8 cellular contexts compared by ENCODE assay signal in the genomic region with DNA sequence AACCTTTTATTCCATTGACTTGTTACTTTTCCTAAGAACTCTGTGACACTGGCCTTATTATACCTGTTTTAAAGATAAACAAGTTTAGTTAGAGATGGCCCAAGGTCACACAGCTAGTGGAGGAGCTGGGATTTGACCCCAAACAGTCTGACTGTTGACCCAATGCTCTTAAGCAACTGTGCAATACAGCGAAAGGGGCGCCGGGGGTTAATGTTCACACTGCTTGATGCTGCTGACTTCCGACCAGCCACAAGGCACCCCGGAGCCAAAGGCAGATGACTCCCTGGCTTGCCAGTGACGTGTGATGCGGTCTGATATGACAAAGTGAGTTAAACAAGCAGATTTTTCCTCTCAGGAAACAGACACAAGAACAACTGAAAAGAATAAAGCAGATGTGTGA. TPM values are rescaled to one million over a fixed set of nuclear protein-coding genes. Genes with fewer than 3 reads are reported as not detected.
DNase-seq lines count a peak whose midpoint lies in the region; ATAC-seq, FAIRE-seq and TF ChIP-seq lines count a peak whose summit lies in the region.

No MANE protein-coding gene starts in this region.

- POLR2A ChIA-PET in activated CD8-positive, alpha-beta T cell treated with anti-CD3 and anti-CD28 coated beads, Interleukin-2, amount 10 ng/mL, durations not matched to agents 7 days and 5 days (lab: Charles Lee): interaction anchor here (0.9 to 7.4 kb wide), 2 partner anchors 16 to 24 kb away, joined by 3 to 68 read pairs; a partner anchor contains a TSS
- POLR2A ChIA-PET in endothelial cell of umbilical vein (lab: Charles Lee): interaction anchor here (1.7 kb wide), 1 partner anchor 24 kb away, joined by 5 read pairs; a partner anchor contains a TSS

- peak; percentile 69 for ATAC-seq in GM21526 (IDR thresholded peaks at IDR 0.05; ENCODE audit: low FRiP score, unreplicated experiment)
- peak; percentile 97 for ATAC-seq in activated CD8-positive, alpha-beta T cell treated with anti-CD3 and anti-CD28 coated beads, Interleukin-2, amount 10 ng/mL, durations not matched to agents 7 days and 5 days

- no peaks in the 10 kb centered on the region for H3K27me3 ChIP-seq in endothelial cell of umbilical vein (ENCODE audit: control insufficient read depth in 2 of 2, insufficient read depth in 2 of 2, low read length in 2 of 2)

- H3K27ac Mint-ChIP-seq in activated CD8-positive, alpha-beta T cell treated with anti-CD3 and anti-CD28 coated beads, Interleukin-2, amount 10 ng/mL, durations not matched to agents 7 days and 5 days: peak overlapping the region; percentile 72
- H3K27ac Mint-ChIP-seq in neural crest cell (ENCODE audit: unreplicated experiment): no peak overlapping the region
- H3K27ac Mint-ChIP-seq in stimulated activated naive CD8-positive, alpha-beta T cell treated with anti-CD3 and anti-CD28 coated beads, Interleukin-15, Interleukin-2, amounts not matched to agents 100 ng/mL and 50 ng/mL, for 24 hours: peak overlapping the region; percentile 84

- H3K4me1 ChIP-seq in endothelial cell of umbilical vein (ENCODE audit: control insufficient read depth, extremely low read depth, insufficient read depth, low read length): peaks cover 37% of the 10 kb centered on the region

- intact Hi-C loops in endothelial cell of umbilical vein (cut with micrococcal nuclease): no loop called here

- no peaks in the 10 kb centered on the region for H3K27me3 Mint-ChIP-seq in activated CD8-positive, alpha-beta T cell treated with anti-CD3 and anti-CD28 coated beads, Interleukin-2, amount 10 ng/mL, durations not matched to agents 7 days and 5 days (ENCODE audit: low read depth)
- no peaks in the 10 kb centered on the region for H3K27me3 Mint-ChIP-seq in neural crest cell (ENCODE audit: low read depth)
- H3K27me3 Mint-ChIP-seq in stimulated activated naive CD8-positive, alpha-beta T cell treated with anti-CD3 and anti-CD28 coated beads, Interleukin-15, Interleukin-2, amounts not matched to agents 100 ng/mL and 50 ng/mL, for 24 hours: no peaks in the 10 kb centered on the region

- H3K9me1 ChIP-seq in endothelial cell of umbilical vein (replicated peaks; ENCODE audit: control insufficient read depth, extremely low read depth, insufficient read depth, low read length): no peaks in the 10 kb centered on the region

- TF ChIP-seq CTCF in C4-2B (conservative IDR thresholded peaks at IDR 0.05) (no peak), endothelial cell of umbilical vein (IDR thresholded peaks at IDR 0.05; ENCODE audit: extremely low read depth in 1 of 2, insufficient read depth in 1 of 2, low read depth in 1 of 2, low read length in 2 of 2) (no peak), neural crest cell (conservative IDR thresholded peaks at IDR 0.05) (no peak)

- peak; percentile 89 for DNase-seq in activated CD8-positive, alpha-beta T cell treated with anti-CD3 and anti-CD28 coated beads, Interleukin-2, amount 10 ng/mL, durations not matched to agents 7 days and 5 days
- peak; percentile 60 for DNase-seq in endothelial cell of umbilical vein (ENCODE audit: low read depth, low spot score)
- DNase-seq in neural crest cell (ENCODE audit: low read depth, low spot score): no peak
- no peak for DNase-seq in NCI-H2196 (lab: John Stamatoyannopoulos, UW; ENCODE audit: unreplicated experiment)

- no peak for TF ChIP-seq POLR2A in endothelial cell of umbilical vein (IDR thresholded peaks at IDR 0.05; ENCODE audit: low read depth, low read length)

- peaks cover 65% of the 10 kb centered on the region for H3K4me1 Mint-ChIP-seq in activated CD8-positive, alpha-beta T cell treated with anti-CD3 and anti-CD28 coated beads, Interleukin-2, amount 10 ng/mL, durations not matched to agents 7 days and 5 days (ENCODE audit: low read depth)
- H3K4me1 Mint-ChIP-seq in neural crest cell: peaks cover 63% of the 10 kb centered on the region
- H3K4me1 Mint-ChIP-seq in stimulated activated naive CD8-positive, alpha-beta T cell treated with anti-CD3 and anti-CD28 coated beads, Interleukin-15, Interleukin-2, amounts not matched to agents 100 ng/mL and 50 ng/mL, for 24 hours (ENCODE audit: low read depth): peaks cover 90% of the 10 kb centered on the region

- H3K36me3 ChIP-seq in KOPT-K1 (ENCODE audit: insufficient read depth, low read length) (peaks cover 6% of the 10 kb centered on the region; the same call in 1 of the 2 replicates), endothelial cell of umbilical vein (ENCODE audit: control insufficient read depth in 2 of 2, extremely low read depth in 1 of 2, insufficient read depth in 2 of 2, low read length in 2 of 2) (peaks cover 0 to 3% of the 10 kb centered on the region in 2 experiments)

- peak overlapping the region; percentile 21 for H3K4me3 Mint-ChIP-seq in activated CD8-positive, alpha-beta T cell treated with anti-CD3 and anti-CD28 coated beads, Interleukin-2, amount 10 ng/mL, durations not matched to agents 7 days and 5 days
- peak overlapping the region; percentile 6 for H3K4me3 Mint-ChIP-seq in neural crest cell
- peak overlapping the region; percentile 66 for H3K4me3 Mint-ChIP-seq in stimulated activated naive CD8-positive, alpha-beta T cell treated with anti-CD3 and anti-CD28 coated beads, Interleukin-15, Interleukin-2, amounts not matched to agents 100 ng/mL and 50 ng/mL, for 24 hours

- dilution Hi-C loops in endothelial cell of umbilical vein (cut with MboI; ENCODE audit: extremely low pct_ligation_motif_present, low sequenced_read_pairs): no loop called here

- H4K20me1 ChIP-seq in endothelial cell of umbilical vein (replicated peaks; ENCODE audit: control insufficient read depth, extremely low read depth, insufficient read depth, low read length): peaks cover 4% of the 10 kb centered on the region

- H3K9me3 Mint-ChIP-seq in activated CD8-positive, alpha-beta T cell treated with anti-CD3 and anti-CD28 coated beads, Interleukin-2, amount 10 ng/mL, durations not matched to agents 7 days and 5 days (ENCODE audit: insufficient read depth): no peaks in the 10 kb centered on the region
- no peaks in the 10 kb centered on the region for H3K9me3 Mint-ChIP-seq in neural crest cell
- no peaks in the 10 kb centered on the region for H3K9me3 Mint-ChIP-seq in stimulated activated naive CD8-positive, alpha-beta T cell treated with anti-CD3 and anti-CD28 coated beads, Interleukin-15, Interleukin-2, amounts not matched to agents 100 ng/mL and 50 ng/mL, for 24 hours

- CTCF ChIA-PET in activated CD8-positive, alpha-beta T cell treated with anti-CD3 and anti-CD28 coated beads, Interleukin-2, amount 10 ng/mL, durations not matched to agents 7 days and 5 days (lab: Charles Lee): interaction anchor here (0.6 to 6.2 kb wide), 5 partner anchors 14 to 24 kb away, joined by 3 to 38 read pairs (median 4); a partner anchor contains a TSS
- CTCF ChIA-PET in endothelial cell of umbilical vein (lab: Charles Lee): interaction anchor here (0.9 to 1.4 kb wide), 6 partner anchors 9 to 993 kb away, joined by 3 to 5 read pairs (median 4); a partner anchor contains a TSS

- no peaks in the 10 kb centered on the region for H3K9me3 ChIP-seq in KOPT-K1 (ENCODE audit: insufficient read depth, low read length, poor library complexity, severe bottlenecking)
- no peaks in the 10 kb centered on the region for H3K9me3 ChIP-seq in endothelial cell of umbilical vein (replicated peaks; ENCODE audit: control insufficient read depth, insufficient read depth, low read length)

- peak overlapping the region; percentile 20 for H3K4me2 ChIP-seq in endothelial cell of umbilical vein (ENCODE audit: insufficient read depth, low read length)

- H3K79me2 ChIP-seq in endothelial cell of umbilical vein (ENCODE audit: control insufficient read depth, insufficient read depth, low read length): peaks cover 16% of the 10 kb centered on the region

- no peak overlapping the region for H2AFZ ChIP-seq in endothelial cell of umbilical vein (ENCODE audit: low read depth, low read length)

- no TSS peak for BruUV-seq in endothelial cell of umbilical vein (replicated peaks; lab: Mats Ljungman, UMichigan)

- H3K27ac ChIP-seq in C4-2B: peak overlapping the region; percentile 33; the same call in 1 of the 2 replicates
- H3K27ac ChIP-seq in KOPT-K1 (ENCODE audit: low read depth, low read length, poor library complexity, severe bottlenecking): peak overlapping the region; percentile 58
- peak overlapping the region; percentile 32 for H3K27ac ChIP-seq in endothelial cell of umbilical vein (ENCODE audit: insufficient read depth, low read depth, low read length)

- H3K4me3 ChIP-seq in endothelial cell of umbilical vein (replicated peaks in 1 of 3; ENCODE audit: insufficient read depth in 1 of 3, low read depth in 1 of 3, low read length in 3 of 3): no peak overlapping the region

- no peak overlapping the region for H3K9ac ChIP-seq in endothelial cell of umbilical vein (replicated peaks; ENCODE audit: extremely low read depth, insufficient read depth, low read length)

- peak; percentile 56 for FAIRE-seq in endothelial cell of umbilical vein (lab: Jason Lieb, UNC)

- peaks cover 34% of the 10 kb centered on the region for H3K36me3 Mint-ChIP-seq in activated CD8-positive, alpha-beta T cell treated with anti-CD3 and anti-CD28 coated beads, Interleukin-2, amount 10 ng/mL, durations not matched to agents 7 days and 5 days (ENCODE audit: low read depth)
- peaks cover 6% of the 10 kb centered on the region for H3K36me3 Mint-ChIP-seq in neural crest cell (ENCODE audit: low read depth)
- H3K36me3 Mint-ChIP-seq in stimulated activated naive CD8-positive, alpha-beta T cell treated with anti-CD3 and anti-CD28 coated beads, Interleukin-15, Interleukin-2, amounts not matched to agents 100 ng/mL and 50 ng/mL, for 24 hours (ENCODE audit: low read depth): peaks cover 19% of the 10 kb centered on the region

TF ChIP-seq in endothelial cell of umbilical vein, 7 proteins besides CTCF, POLR2A, EP300 and RAD21 (continues in another document):
- TF ChIP-seq JUN (IDR thresholded peaks at IDR 0.05; ENCODE audit: borderline replicate concordance, insufficient read depth, insufficient read length, low read depth): no peak
- TF ChIP-seq POLR2AphosphoS5 (IDR thresholded peaks at IDR 0.05; ENCODE audit: insufficient read depth, low read depth, low read length): no peak

RNA-seq across cellular contexts. Expression of a gene that starts 23.9 kb away (rescaled TPM):
- total RNA-seq in activated CD8-positive, alpha-beta T cell treated with anti-CD3 and anti-CD28 coated beads, Interleukin-2, amount 10 ng/mL, durations not matched to agents 7 days and 5 days: 10 to 100 TPM; 61.1 to 65.0 TPM
- total RNA-seq in endothelial cell of umbilical vein: 27.5 and 30.0 TPM in 2 replicates
- polyA plus RNA-seq in endothelial cell of umbilical vein: 2.0 and 2.8 TPM in 2 replicates
- 2.7 and 2.8 TPM in 2 replicates for polyA plus RNA-seq in endothelial cell of umbilical vein (2011; cell fraction: cytosol; rRNA removed)
- 8.8 and 10.5 TPM in 2 replicates for polyA plus RNA-seq in endothelial cell of umbilical vein (2011; cell fraction: nucleus; rRNA removed)
- polyA plus RNA-seq in endothelial cell of umbilical vein (2012): 5.6 and 8.2 TPM in 2 replicates
- polyA minus RNA-seq in endothelial cell of umbilical vein: 10.1 and 24.5 TPM in 2 replicates
- polyA minus RNA-seq in endothelial cell of umbilical vein (2011; cell fraction: cytosol; rRNA and poly(A)+ RNA removed): 0.41 TPM
- polyA minus RNA-seq in endothelial cell of umbilical vein (2011; cell fraction: nucleus; rRNA and poly(A)+ RNA removed): 20.3 and 35.7 TPM in 2 replicates
- total RNA-seq in neural crest cell: 59.9 and 68.3 TPM in 2 replicates

Comparison
In these comparisons a context has a peak if more than half of its experiments do, and no peak if none do; other contexts are left out.
1. DNase-seq: peak in activated CD8-positive, alpha-beta T cell treated with anti-CD3 and anti-CD28 coated beads, Interleukin-2, amount 10 ng/mL, durations not matched to agents 7 days and 5 days (single experiment) and endothelial cell of umbilical vein (single experiment); none in neural crest cell (single experiment) and NCI-H2196 (single experiment).
2. H3K4me3 Mint-ChIP-seq: peak in every context shown above with its lines; median percentile 66 in stimulated activated naive CD8-positive, alpha-beta T cell treated with anti-CD3 and anti-CD28 coated beads, Interleukin-15, Interleukin-2, amounts not matched to agents 100 ng/mL and 50 ng/mL, for 24 hours; 21 in activated CD8-positive, alpha-beta T cell treated with anti-CD3 and anti-CD28 coated beads, Interleukin-2, amount 10 ng/mL, durations not matched to agents 7 days and 5 days; 6 in neural crest cell.
3. Peak in every context shown above with its lines, with median percentiles within 50 percentile points of each other: H3K27ac ChIP-seq.